In the genomic region with DNA sequence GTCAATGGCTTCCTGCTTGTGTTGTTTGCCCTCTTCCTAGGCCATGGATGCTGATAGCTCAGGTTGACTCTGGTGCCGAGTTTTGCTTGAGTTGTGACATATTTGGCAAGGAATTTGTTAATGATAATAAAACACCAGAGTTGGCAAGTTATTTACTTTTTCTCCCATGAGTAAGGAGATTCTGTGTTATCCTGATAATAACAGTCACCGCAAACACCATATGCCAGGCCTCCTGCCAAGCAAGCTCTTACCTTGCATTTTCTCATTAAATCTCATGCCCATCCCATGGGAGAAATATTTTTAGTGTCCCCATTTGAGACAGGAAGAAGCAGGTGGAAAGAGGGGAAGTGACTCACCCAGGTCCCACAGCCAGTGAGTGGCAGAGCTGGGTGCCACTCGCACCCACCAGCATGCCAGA, we compare ENCODE assay signal across 18 cellular contexts.
DNase-seq lines count a peak whose midpoint lies in the region; ATAC-seq and TF ChIP-seq lines count a peak whose summit lies in the region.
"Had no signal": no experiment of that assay in that cellular context is flagged by ENCODE, and none has a peak within 500 bp of the region (broad histone marks: within the 10 kb centered on the region; RNA-seq: fewer than 3 reads in every experiment).

No MANE protein-coding gene starts in this region.

- H3K4me1 Mint-ChIP-seq in stimulated activated naive B cell treated with anti-CD40 and anti-IgM and Interleukin-4, amounts not matched to agents 10 μg/mL and 1 μg/mL and 100 μg/mL, for 72 hours = peaks cover 14 to 33% of the 10 kb centered on the region in 2 donors
- H3K4me1 Mint-ChIP-seq: neural progenitor cell had no signal

- DNase-seq in DMS153 (lab: John Stamatoyannopoulos, UW) = peak; percentile 51
- no peak for DNase-seq in DMS153 treated with DMSO at 0.1 percent for 48 hours (lab: John Stamatoyannopoulos, UW; ENCODE audit: unreplicated experiment)
- DNase-seq in NCI-H226 = peak; percentile 72
- peak; percentile 16 for DNase-seq in fibroblast of the aortic adventitia (ENCODE audit: low read depth)
- no peak for DNase-seq in stimulated activated naive B cell treated with anti-CD40 and anti-IgM and Interleukin-4, amounts not matched to agents 10 μg/mL and 1 μg/mL and 100 μg/mL, for 72 hours
- DNase-seq in NCI-H510A (lab: John Stamatoyannopoulos, UW) = no peak
- no peak for DNase-seq in heart right ventricle
- DNase-seq: activated CD4-positive, alpha-beta memory T cell treated with anti-CD3 and anti-CD28 coated beads, Interleukin-2, amount 10 ng/mL, durations not matched to agents 7 days and 5 days; hippocampal formation; NCI-H187; stimulated activated CD4-positive, alpha-beta T cell treated with anti-CD3 and anti-CD28 coated beads, Interleukin-4, amount 100 ng/mL, for 24 hours had no signal

- H3K4me3 ChIP-seq in fibroblast of the aortic adventitia (ENCODE audit: low read depth, low read length) (no peak overlapping the region), heart right ventricle (no peak overlapping the region)
- H3K4me3 ChIP-seq: coronary artery, neural progenitor cell, SJSA1 had no signal

- peak overlapping the region; percentile 69 for H3K27ac Mint-ChIP-seq in stimulated activated naive B cell treated with anti-CD40 and anti-IgM and Interleukin-4, amounts not matched to agents 10 μg/mL and 1 μg/mL and 100 μg/mL, for 72 hours
- H3K27ac Mint-ChIP-seq: activated CD4-positive, alpha-beta memory T cell treated with anti-CD3 and anti-CD28 coated beads, Interleukin-2, amount 10 ng/mL, durations not matched to agents 7 days and 5 days; activated T-helper 1 cell treated with anti-CD3 and anti-CD28 coated beads, Interleukin-12 subunit alpha, Interleukin-12 subunit beta, Interleukin-2, Interleukin-4 antibody, amounts not matched to agents 30 ng/mL and 10 ng/mL and 1 ng/mL, durations not matched to agents 14 hours and 24 hours and 36 hours; neural progenitor cell had no signal

- no peak overlapping the region for H3K4me3 Mint-ChIP-seq in stimulated activated naive B cell treated with anti-CD40 and anti-IgM and Interleukin-4, amounts not matched to agents 10 μg/mL and 1 μg/mL and 100 μg/mL, for 72 hours
- H3K4me3 Mint-ChIP-seq: activated CD4-positive, alpha-beta memory T cell treated with anti-CD3 and anti-CD28 coated beads, Interleukin-2, amount 10 ng/mL, durations not matched to agents 7 days and 5 days; activated T-helper 1 cell treated with anti-CD3 and anti-CD28 coated beads, Interleukin-12 subunit alpha, Interleukin-12 subunit beta, Interleukin-2, Interleukin-4 antibody, amounts not matched to agents 30 ng/mL and 10 ng/mL and 1 ng/mL, durations not matched to agents 14 hours and 24 hours and 36 hours; neural progenitor cell had no signal

- H3K27me3 Mint-ChIP-seq in stimulated activated naive B cell treated with anti-CD40 and anti-IgM and Interleukin-4, amounts not matched to agents 10 μg/mL and 1 μg/mL and 100 μg/mL, for 72 hours = peaks cover 0 to 10% of the 10 kb centered on the region in 2 donors
- H3K27me3 Mint-ChIP-seq: activated CD4-positive, alpha-beta memory T cell treated with anti-CD3 and anti-CD28 coated beads, Interleukin-2, amount 10 ng/mL, durations not matched to agents 7 days and 5 days had no signal

- peaks cover 0 to 6% (median 0%) of the 10 kb centered on the region in 7 donors for H3K27me3 ChIP-seq in heart right ventricle
- H3K27me3 ChIP-seq: neural progenitor cell, SJSA1 had no signal

- 61 to 62% methylated on average over 3 of the region's 3 CpGs for WGBS in heart right ventricle, 2 donors

- H3K27ac ChIP-seq in heart right ventricle = peak overlapping the region in 1 of 10 donors; percentile 29
- H3K27ac ChIP-seq: 22Rv1, coronary artery, neural progenitor cell, SJSA1 had no signal

- no peak for TF ChIP-seq CTCF in fibroblast of the aortic adventitia (IDR thresholded peaks at IDR 0.05; ENCODE audit: insufficient read depth, low read length)
- TF ChIP-seq CTCF in heart right ventricle (IDR thresholded peaks at IDR 0.05) = no peak

- peaks cover 0 to 48% (median 26%) of the 10 kb centered on the region in 9 donors for H3K4me1 ChIP-seq in heart right ventricle
- H3K4me1 ChIP-seq: neural progenitor cell had no signal

- peaks cover 0 to 37% (median 12%) of the 10 kb centered on the region in 9 donors for H3K36me3 ChIP-seq in heart right ventricle
- H3K36me3 ChIP-seq: neural progenitor cell had no signal

- ATAC-seq in stimulated activated naive B cell treated with anti-CD40 and anti-IgM and Interleukin-4, amounts not matched to agents 10 μg/mL and 1 μg/mL and 100 μg/mL, for 72 hours (replicated peaks) = no peak
- no peak for ATAC-seq in heart right ventricle
- ATAC-seq in HG03432 (IDR thresholded peaks at IDR 0.05; ENCODE audit: unreplicated experiment) = no peak
- ATAC-seq: esophagus mucosa had no signal

- H3K9me3 Mint-ChIP-seq in stimulated activated naive B cell treated with anti-CD40 and anti-IgM and Interleukin-4, amounts not matched to agents 10 μg/mL and 1 μg/mL and 100 μg/mL, for 72 hours = no peaks in the 10 kb centered on the region
- H3K9me3 Mint-ChIP-seq: activated CD4-positive, alpha-beta memory T cell treated with anti-CD3 and anti-CD28 coated beads, Interleukin-2, amount 10 ng/mL, durations not matched to agents 7 days and 5 days; activated T-helper 1 cell treated with anti-CD3 and anti-CD28 coated beads, Interleukin-12 subunit alpha, Interleukin-12 subunit beta, Interleukin-2, Interleukin-4 antibody, amounts not matched to agents 30 ng/mL and 10 ng/mL and 1 ng/mL, durations not matched to agents 14 hours and 24 hours and 36 hours had no signal

- peaks cover 25 to 39% of the 10 kb centered on the region in 2 donors for H3K36me3 Mint-ChIP-seq in stimulated activated naive B cell treated with anti-CD40 and anti-IgM and Interleukin-4, amounts not matched to agents 10 μg/mL and 1 μg/mL and 100 μg/mL, for 72 hours

- H3K9me3 ChIP-seq in heart right ventricle = no peaks in the 10 kb centered on the region
- H3K9me3 ChIP-seq: SJSA1 had no signal

- intact Hi-C loops in heart right ventricle (cut with DNase I) = loop anchor here in 1 of 10 donors (5.0 kb wide), 1 partner anchor 37 kb away; no protein-coding TSS in a partner anchor

Comparison
In these comparisons a context has a peak if more than half of its experiments do, and no peak if none do; other contexts are left out.
1. DNase-seq: peak in DMS153 (single experiment), NCI-H226 (single experiment) and fibroblast of the aortic adventitia (single experiment); none in DMS153 treated with DMSO at 0.1 percent for 48 hours (single experiment), stimulated activated naive B cell treated with anti-CD40 and anti-IgM and Interleukin-4, amounts not matched to agents 10 μg/mL and 1 μg/mL and 100 μg/mL, for 72 hours (single experiment), NCI-H510A (single experiment) and heart right ventricle (0 of 2).